ENCODE assay signal across 8 cellular contexts in genomic region chr16:85010446-85010930, GRCh38. TPM values are rescaled to one million over a fixed set of nuclear protein-coding genes. Genes with fewer than 3 reads are reported as not detected.
DNase-seq lines count a peak whose midpoint lies in the region; ATAC-seq and TF ChIP-seq lines count a peak whose summit lies in the region.

No MANE protein-coding gene starts in this region.

- no peaks in the 10 kb centered on the region for H3K9me3 ChIP-seq in tibial artery

- peak overlapping the region; percentile 82 to 85 for H3K27ac ChIP-seq in tibial artery

- POLR2A ChIA-PET in activated CD8-positive, alpha-beta T cell treated with anti-CD3 and anti-CD28 coated beads, Interleukin-2, amount 10 ng/mL, durations not matched to agents 7 days and 5 days (lab: Charles Lee) = interaction anchor here (1.8 to 2.2 kb wide), 3 partner anchors 17 to 76 kb away, joined by 6 to 21 read pairs (median 8); partner anchors contain the start of gene KIAA0513

- TF ChIP-seq CTCF in kidney epithelial cell (IDR thresholded peaks at IDR 0.05; ENCODE audit: insufficient read depth, low read length, poor library complexity, severe bottlenecking) (no peak), tibial artery (IDR thresholded peaks at IDR 0.05) (no peak)

- DNase-seq in activated T-cell treated with anti-CD3 and anti-CD28 coated beads, Interleukin-2, amount 50 U/mL, for 24 hours = no peak
- no peak for DNase-seq in activated T-cell treated with anti-CD3 and anti-CD28 coated beads, Interleukin-2, amount 50 U/mL, for 1 hour
- no peak for DNase-seq in activated CD8-positive, alpha-beta T cell treated with anti-CD3 and anti-CD28 coated beads, Interleukin-2, amount 10 ng/mL, durations not matched to agents 7 days and 5 days
- DNase-seq in kidney epithelial cell (ENCODE audit: low read depth) (no peak), tibial artery (no peak), foreskin melanocyte (no peak), GM19240 (ENCODE audit: insufficient read length, low spot score) (no peak)

- peak overlapping the region; percentile 97 for H3K4me3 Mint-ChIP-seq in activated T-cell treated with anti-CD3 and anti-CD28 coated beads, Interleukin-2, amount 50 U/mL, for 24 hours
- H3K4me3 Mint-ChIP-seq in activated CD8-positive, alpha-beta T cell treated with anti-CD3 and anti-CD28 coated beads, Interleukin-2, amount 10 ng/mL, durations not matched to agents 7 days and 5 days = peak overlapping the region; percentile 88

- H3K36me3 Mint-ChIP-seq in activated T-cell treated with anti-CD3 and anti-CD28 coated beads, Interleukin-2, amount 50 U/mL, for 24 hours (ENCODE audit: low read depth) = peaks cover 36% of the 10 kb centered on the region
- peaks cover 8% of the 10 kb centered on the region for H3K36me3 Mint-ChIP-seq in activated CD8-positive, alpha-beta T cell treated with anti-CD3 and anti-CD28 coated beads, Interleukin-2, amount 10 ng/mL, durations not matched to agents 7 days and 5 days (ENCODE audit: low read depth)

- ATAC-seq in activated CD8-positive, alpha-beta T cell treated with anti-CD3 and anti-CD28 coated beads, Interleukin-2, amount 10 ng/mL, durations not matched to agents 7 days and 5 days = no peak
- no peak for ATAC-seq in GM21576 (IDR thresholded peaks at IDR 0.05; ENCODE audit: unreplicated experiment)

- H3K9me3 Mint-ChIP-seq in activated T-cell treated with anti-CD3 and anti-CD28 coated beads, Interleukin-2, amount 50 U/mL, for 24 hours = no peaks in the 10 kb centered on the region
- H3K9me3 Mint-ChIP-seq in activated CD8-positive, alpha-beta T cell treated with anti-CD3 and anti-CD28 coated beads, Interleukin-2, amount 10 ng/mL, durations not matched to agents 7 days and 5 days (ENCODE audit: insufficient read depth) = no peaks in the 10 kb centered on the region

- peak overlapping the region; percentile 74 for H3K4me3 ChIP-seq in kidney epithelial cell (ENCODE audit: low read depth, low read length)
- H3K4me3 ChIP-seq in tibial artery = peak overlapping the region; percentile 72 to 83

- CTCF ChIA-PET in activated CD8-positive, alpha-beta T cell treated with anti-CD3 and anti-CD28 coated beads, Interleukin-2, amount 10 ng/mL, durations not matched to agents 7 days and 5 days (lab: Charles Lee) = interaction anchor here (0.8 to 4.8 kb wide), 9 partner anchors 14 to 272 kb away, joined by 3 to 49 read pairs (median 5); partner anchors contain the start of gene KIAA0513

- peaks cover 0 to 57% (median 39%) of the 10 kb centered on the region in 4 donors for H3K4me1 ChIP-seq in tibial artery

- intact Hi-C loops in tibial artery (cut with DNase I; ENCODE audit: low total_unique reads) = no loop called here

- H3K36me3 ChIP-seq in kidney epithelial cell (ENCODE audit: control insufficient read depth, insufficient read depth, low read length) (no peaks in the 10 kb centered on the region), tibial artery (no peaks in the 10 kb centered on the region)

- H3K27me3 ChIP-seq in kidney epithelial cell (ENCODE audit: control insufficient read depth, insufficient read depth, low read length) = no peaks in the 10 kb centered on the region
- peaks cover 0 to 2% of the 10 kb centered on the region in 2 donors for H3K27me3 ChIP-seq in tibial artery

- peaks cover 43% of the 10 kb centered on the region for H3K4me1 Mint-ChIP-seq in activated T-cell treated with anti-CD3 and anti-CD28 coated beads, Interleukin-2, amount 50 U/mL, for 24 hours (ENCODE audit: low read depth)
- peaks cover 23% of the 10 kb centered on the region for H3K4me1 Mint-ChIP-seq in activated CD8-positive, alpha-beta T cell treated with anti-CD3 and anti-CD28 coated beads, Interleukin-2, amount 10 ng/mL, durations not matched to agents 7 days and 5 days (ENCODE audit: low read depth)

- no peaks in the 10 kb centered on the region for H3K27me3 Mint-ChIP-seq in activated T-cell treated with anti-CD3 and anti-CD28 coated beads, Interleukin-2, amount 50 U/mL, for 24 hours
- H3K27me3 Mint-ChIP-seq in activated CD8-positive, alpha-beta T cell treated with anti-CD3 and anti-CD28 coated beads, Interleukin-2, amount 10 ng/mL, durations not matched to agents 7 days and 5 days (ENCODE audit: low read depth) = peaks cover 4% of the 10 kb centered on the region

- H3K27ac Mint-ChIP-seq in activated T-cell treated with anti-CD3 and anti-CD28 coated beads, Interleukin-2, amount 50 U/mL, for 24 hours = peak overlapping the region; percentile 91
- H3K27ac Mint-ChIP-seq in activated CD8-positive, alpha-beta T cell treated with anti-CD3 and anti-CD28 coated beads, Interleukin-2, amount 10 ng/mL, durations not matched to agents 7 days and 5 days = peak overlapping the region; percentile 97

RNA-seq across cellular contexts. Expression of gene ZDHHC7, which starts 0.8 kb away (rescaled TPM):
- total RNA-seq in activated CD8-positive, alpha-beta T cell treated with anti-CD3 and anti-CD28 coated beads, Interleukin-2, amount 10 ng/mL, durations not matched to agents 7 days and 5 days = 10 to 100 TPM; 28.1 to 28.7 TPM
- total RNA-seq in kidney epithelial cell = 53.4 and 62.0 TPM in 2 replicates

RNA-seq across cellular contexts. Expression of gene KIAA0513, which starts 17.1 kb away (rescaled TPM):
- total RNA-seq in activated CD8-positive, alpha-beta T cell treated with anti-CD3 and anti-CD28 coated beads, Interleukin-2, amount 10 ng/mL, durations not matched to agents 7 days and 5 days = 1 to 10 TPM; 8.1 to 9.1 TPM
- total RNA-seq in kidney epithelial cell = 1.7 and 1.9 TPM in 2 replicates
